In genomic region chr22:27997538-27997937, GRCh38 we compare ENCODE assay signal across 1 cellular context.
TF ChIP-seq lines count a peak whose summit lies in the region.

No MANE protein-coding gene starts in this region.

TF ChIP-seq in GM12878, 131 proteins besides CTCF, POLR2A, EP300 and RAD21 (continued from another document):
- TF ChIP-seq ZBTB11 (CRISPR knock-in tag; IDR thresholded peaks at IDR 0.05) = no peak
- no peak for TF ChIP-seq CHD2 (IDR thresholded peaks at IDR 0.05; ENCODE audit: borderline replicate concordance, low read depth, low read length)
- TF ChIP-seq TCF7 (IDR thresholded peaks at IDR 0.05; ENCODE audit: borderline replicate concordance) = no peak
- no peak for TF ChIP-seq RBBP5 (conservative IDR thresholded peaks at IDR 0.05)
- TF ChIP-seq SIX5 (IDR thresholded peaks at IDR 0.05; ENCODE audit: low read depth, low read length, severe bottlenecking) = no peak
- no peak for TF ChIP-seq CEBPB (IDR thresholded peaks at IDR 0.05; ENCODE audit: borderline replicate concordance in 1 of 2, low read depth in 2 of 2, low read length in 2 of 2)
- no peak for TF ChIP-seq YBX1 (IDR thresholded peaks at IDR 0.05)
- no peak for TF ChIP-seq ASH2L (IDR thresholded peaks at IDR 0.05; ENCODE audit: borderline replicate concordance, low read depth)
- no peak for TF ChIP-seq FOXM1 (IDR thresholded peaks at IDR 0.05; ENCODE audit: low read depth, low read length)
- no peak for TF ChIP-seq SP1 (IDR thresholded peaks at IDR 0.05; ENCODE audit: low read depth, low read length)
- TF ChIP-seq GABPA (IDR thresholded peaks at IDR 0.05; ENCODE audit: low read depth) = no peak
- TF ChIP-seq CHD4 (IDR thresholded peaks at IDR 0.05) = no peak
- TF ChIP-seq ATF2 (IDR thresholded peaks at IDR 0.05; ENCODE audit: low read length) = no peak
- TF ChIP-seq SMC3 (IDR thresholded peaks at IDR 0.05; ENCODE audit: borderline replicate concordance, low read length) = no peak
